11 cellular contexts compared by ENCODE assay signal in the genomic region with DNA sequence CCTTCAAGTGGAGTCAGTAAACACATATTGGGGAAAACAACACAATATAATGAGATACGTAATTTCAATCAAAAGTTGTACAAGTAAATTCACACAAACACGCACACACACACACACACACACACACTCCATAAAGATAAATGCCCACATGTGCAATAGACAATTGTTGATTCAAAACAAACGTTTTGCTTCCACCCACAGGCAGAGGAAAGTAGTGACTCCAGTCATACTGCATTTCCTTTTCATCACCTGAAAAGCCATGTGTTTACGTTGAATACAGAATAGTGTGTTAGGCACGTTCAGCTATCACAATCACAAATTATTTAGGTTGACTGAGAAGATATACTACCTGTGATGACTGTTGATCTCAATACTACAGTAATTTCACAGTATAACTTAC.
A peak's percentile ranks its signal among the peaks of the same experiment; 100 is the strongest.
DNase-seq lines count a peak whose midpoint lies in the region; ATAC-seq and TF ChIP-seq lines count a peak whose summit lies in the region.
"Had no signal": no experiment of that assay in that cellular context is flagged by ENCODE, and none has a peak within 500 bp of the region (broad histone marks: within the 10 kb centered on the region; RNA-seq: fewer than 3 reads in every experiment).

No MANE protein-coding gene starts in this region.

- no peak overlapping the region for H3K4me3 Mint-ChIP-seq in Calu3 (ENCODE audit: low read depth, unreplicated experiment)
- H3K4me3 Mint-ChIP-seq in activated naive CD8-positive, alpha-beta T cell treated with anti-CD3 and anti-CD28 coated beads for 36 hours = no peak overlapping the region

- no TSS peak for BruUV-seq in Calu3 (replicated peaks; lab: Mats Ljungman, UMichigan)

- TF ChIP-seq POLR2A in GM18505 (IDR thresholded peaks at IDR 0.05; ENCODE audit: borderline replicate concordance, extremely low read depth, insufficient read depth, insufficient read length) (no peak), transverse colon (IDR thresholded peaks at IDR 0.05) (no peak)

- no peak overlapping the region for H3K27ac ChIP-seq in hepatocyte
- H3K27ac ChIP-seq in transverse colon = no peak overlapping the region
- H3K27ac ChIP-seq: prostate gland, vagina had no signal

- H3K4me1 ChIP-seq in hepatocyte (ENCODE audit: insufficient read depth) (no peaks in the 10 kb centered on the region), transverse colon (no peaks in the 10 kb centered on the region)
- H3K4me1 ChIP-seq: prostate gland, vagina had no signal

- no peaks in the 10 kb centered on the region for H3K36me3 Mint-ChIP-seq in Calu3 (ENCODE audit: insufficient read depth, unreplicated experiment)
- H3K36me3 Mint-ChIP-seq in activated naive CD8-positive, alpha-beta T cell treated with anti-CD3 and anti-CD28 coated beads for 36 hours = no peaks in the 10 kb centered on the region
- H3K36me3 Mint-ChIP-seq: activated naive CD4-positive, alpha-beta T cell treated with anti-CD3 and anti-CD28 coated beads, Interleukin-2, amount 50 U/mL, for 72 hours had no signal

- no peak overlapping the region for H3K4me2 ChIP-seq in hepatocyte

- CTCF ChIA-PET in Calu3 (lab: Charles Lee) = no interaction called here

- H3K27me3 ChIP-seq in hepatocyte = no peaks in the 10 kb centered on the region
- no peaks in the 10 kb centered on the region for H3K27me3 ChIP-seq in transverse colon
- H3K27me3 ChIP-seq: vagina had no signal

- TF ChIP-seq CTCF in Calu3 (IDR thresholded peaks at IDR 0.05; ENCODE audit: unreplicated experiment) (no peak), hepatocyte (IDR thresholded peaks at IDR 0.05; ENCODE audit: poor library complexity) (peak; percentile 36), transverse colon (IDR thresholded peaks at IDR 0.05) (no peak)

- no peak overlapping the region for H3K27ac Mint-ChIP-seq in Calu3 (ENCODE audit: unreplicated experiment)
- no peak overlapping the region for H3K27ac Mint-ChIP-seq in activated naive CD8-positive, alpha-beta T cell treated with anti-CD3 and anti-CD28 coated beads for 36 hours
- H3K27ac Mint-ChIP-seq: activated naive CD4-positive, alpha-beta T cell treated with anti-CD3 and anti-CD28 coated beads, Interleukin-2, amount 50 U/mL, for 72 hours had no signal

- in situ Hi-C loops in transverse colon (cut with MboI; ENCODE audit: low pct_ligation_motif_present in 1 of 4, low pct_unique_long_range_greater_than_20kb in 1 of 4, low sequenced_read_pairs in 3 of 4) = no loop called here

- 28% methylated on average over 5 of the region's 5 CpGs for WGBS in hepatocyte (ENCODE audit: low lambda C conversion rate, missing lambda C conversion rate)
- WGBS in transverse colon (ENCODE audit: low coverage in 1 of 2), 2 donors = 22 to 24% methylated on average over 5 of the region's 5 CpGs

- H3K27me3 Mint-ChIP-seq in Calu3 (ENCODE audit: unreplicated experiment) = no peaks in the 10 kb centered on the region
- H3K27me3 Mint-ChIP-seq in activated naive CD8-positive, alpha-beta T cell treated with anti-CD3 and anti-CD28 coated beads for 36 hours = no peaks in the 10 kb centered on the region

- H3K36me3 ChIP-seq in hepatocyte (replicated peaks; ENCODE audit: insufficient read depth, low read depth) (no peaks in the 10 kb centered on the region), transverse colon (no peaks in the 10 kb centered on the region)
- H3K36me3 ChIP-seq: prostate gland, vagina had no signal

- TF ChIP-seq EP300 in transverse colon (IDR thresholded peaks at IDR 0.05; ENCODE audit: low read depth) = no peak

- no peaks in the 10 kb centered on the region for H3K9me3 Mint-ChIP-seq in Calu3 (ENCODE audit: low read depth, unreplicated experiment)
- no peaks in the 10 kb centered on the region for H3K9me3 Mint-ChIP-seq in activated naive CD8-positive, alpha-beta T cell treated with anti-CD3 and anti-CD28 coated beads for 36 hours

- DNase-seq in Calu3 (peak; percentile 14), SHP77 (lab: John Stamatoyannopoulos, UW) (peak; percentile 26 to 29), hepatocyte (ENCODE audit: low spot score) (peak; percentile 5), HK-2 (ENCODE audit: unreplicated experiment) (no peak), transverse colon (no peak)
- DNase-seq in activated naive CD8-positive, alpha-beta T cell treated with anti-CD3 and anti-CD28 coated beads for 36 hours = no peak

- ATAC-seq in HG03565 (IDR thresholded peaks at IDR 0.05; ENCODE audit: unreplicated experiment) (peak; percentile 53), GM18505 (IDR thresholded peaks at IDR 0.05; ENCODE audit: unreplicated experiment) (no peak)
- ATAC-seq: activated naive CD4-positive, alpha-beta T cell treated with anti-CD3 and anti-CD28 coated beads, Interleukin-2, amount 50 U/mL, for 72 hours had no signal

- no peak overlapping the region for H2AFZ ChIP-seq in hepatocyte

- H3K4me1 Mint-ChIP-seq in Calu3 (ENCODE audit: low read depth, unreplicated experiment) = no peaks in the 10 kb centered on the region
- H3K4me1 Mint-ChIP-seq in activated naive CD8-positive, alpha-beta T cell treated with anti-CD3 and anti-CD28 coated beads for 36 hours = no peaks in the 10 kb centered on the region

- H4K20me1 ChIP-seq in hepatocyte (ENCODE audit: insufficient read depth, poor library complexity, severe bottlenecking) = no peaks in the 10 kb centered on the region

- H3K9me2 ChIP-seq in hepatocyte (replicated peaks; ENCODE audit: insufficient read depth) = no peaks in the 10 kb centered on the region

- intact Hi-C loops in Calu3 (cut with micrococcal nuclease; ENCODE audit: unreplicated experiment) (no loop called here), transverse colon (cut with DNase I; ENCODE audit: low total_unique reads) (no loop called here)

- H3K4me3 ChIP-seq in hepatocyte (no peak overlapping the region), transverse colon (no peak overlapping the region)
- H3K4me3 ChIP-seq: prostate gland, vagina had no signal

- H3K79me2 ChIP-seq in hepatocyte = no peaks in the 10 kb centered on the region

- H3K9me3 ChIP-seq in hepatocyte (ENCODE audit: low read depth) (no peaks in the 10 kb centered on the region), transverse colon (no peaks in the 10 kb centered on the region)
- H3K9me3 ChIP-seq: prostate gland, vagina had no signal

Comparison
In these comparisons a context has a peak if more than half of its experiments do, and no peak if none do; other contexts are left out.
1. DNase-seq: peak in Calu3 (single experiment), SHP77 (2 of 2) and hepatocyte (single experiment); none in HK-2 (single experiment), transverse colon (single experiment) and activated naive CD8-positive, alpha-beta T cell treated with anti-CD3 and anti-CD28 coated beads for 36 hours (single experiment).